In the genomic region with DNA sequence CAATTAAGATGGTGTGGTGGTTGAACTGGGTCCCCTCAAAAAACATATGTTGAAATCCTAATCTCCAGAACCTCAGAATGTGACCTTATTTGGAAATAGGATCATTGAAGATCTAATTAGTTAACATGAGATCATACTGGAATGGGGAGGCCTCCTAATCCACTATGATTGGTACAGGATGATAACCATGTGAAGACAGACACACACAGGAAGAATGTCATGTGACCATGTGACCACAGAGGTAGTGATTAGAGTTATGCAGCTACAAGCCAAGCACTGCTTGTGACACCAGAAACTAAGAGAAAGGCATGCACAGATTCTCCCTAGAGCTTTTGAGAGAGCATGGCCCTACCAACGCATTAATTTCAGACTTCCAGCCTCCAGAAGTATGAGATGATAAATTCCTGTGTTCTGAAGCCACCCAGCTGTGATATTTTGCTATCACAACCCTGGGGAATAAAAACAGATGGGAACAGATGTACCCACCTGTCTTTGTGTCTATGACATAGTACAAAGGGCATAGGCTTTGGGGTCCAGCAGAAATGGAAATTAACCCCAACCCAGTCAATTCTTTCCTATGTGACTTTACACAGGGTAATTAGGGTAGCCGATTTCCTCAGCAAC, we compare ENCODE assay signal across 10 cellular contexts. TPM values are rescaled to one million over a fixed set of nuclear protein-coding genes. Genes with fewer than 3 reads are reported as not detected.
DNase-seq lines count a peak whose midpoint lies in the region; ATAC-seq and TF ChIP-seq lines count a peak whose summit lies in the region.
"Had no signal": no experiment of that assay in that cellular context is flagged by ENCODE, and none has a peak within 500 bp of the region (broad histone marks: within the 10 kb centered on the region; RNA-seq: fewer than 3 reads in every experiment).

No MANE protein-coding gene starts in this region.

- peaks cover 18% of the 10 kb centered on the region for H3K4me1 Mint-ChIP-seq in CD14-positive monocyte
- H3K4me1 Mint-ChIP-seq: brain had no signal

- H3K27me3 Mint-ChIP-seq in CD14-positive monocyte (ENCODE audit: low read depth in 3 of 3) = peaks cover 0 to 2% (median 0%) of the 10 kb centered on the region in 3 donors
- H3K27me3 Mint-ChIP-seq: activated CD4-positive, alpha-beta memory T cell treated with anti-CD3 and anti-CD28 coated beads, Interleukin-2, amount 10 ng/mL, durations not matched to agents 7 days and 5 days had no signal

- no peaks in the 10 kb centered on the region for H4K20me1 ChIP-seq in DOHH2 (ENCODE audit: control insufficient read depth, insufficient read depth, low read depth, low read length)

- ATAC-seq in omental fat pad (ENCODE audit: low FRiP score) = no peak

- H3K27ac Mint-ChIP-seq in CD14-positive monocyte = no peak overlapping the region
- H3K27ac Mint-ChIP-seq: activated CD4-positive, alpha-beta memory T cell treated with anti-CD3 and anti-CD28 coated beads, Interleukin-2, amount 10 ng/mL, durations not matched to agents 7 days and 5 days; brain had no signal

- H3K27me3 ChIP-seq in DOHH2 (ENCODE audit: control insufficient read depth, low read length) = no peaks in the 10 kb centered on the region

- no peaks in the 10 kb centered on the region for H3K9me2 ChIP-seq in DOHH2 (replicated peaks; ENCODE audit: control insufficient read depth, low read length)

- H3F3A ChIP-seq in DOHH2 (ENCODE audit: control insufficient read depth, insufficient read depth) = no peaks in the 10 kb centered on the region

- H3K4me3 Mint-ChIP-seq in CD14-positive monocyte = no peak overlapping the region
- H3K4me3 Mint-ChIP-seq: activated CD4-positive, alpha-beta memory T cell treated with anti-CD3 and anti-CD28 coated beads, Interleukin-2, amount 10 ng/mL, durations not matched to agents 7 days and 5 days; brain had no signal

- intact Hi-C loops in CD14-positive monocyte (cut with micrococcal nuclease) = no loop called here

- H3K4me1 ChIP-seq in DOHH2 (ENCODE audit: control insufficient read depth, low read length) = peaks cover 29% of the 10 kb centered on the region

- H3K36me3 ChIP-seq in DOHH2 (ENCODE audit: control insufficient read depth, low read length) = no peaks in the 10 kb centered on the region

- no peak for TF ChIP-seq CTCF in DOHH2 (IDR thresholded peaks at IDR 0.05; ENCODE audit: low read depth, low read length, poor library complexity, severe bottlenecking)
- no peak for TF ChIP-seq CTCF in VCaP (conservative IDR thresholded peaks at IDR 0.05)
- no peak for TF ChIP-seq CTCF in CD14-positive monocyte (IDR thresholded peaks at IDR 0.05)
- TF ChIP-seq CTCF in omental fat pad (IDR thresholded peaks at IDR 0.05) = no peak

- H3K9me3 Mint-ChIP-seq in CD14-positive monocyte = peaks cover 0 to 5% (median 2%) of the 10 kb centered on the region in 7 donors

- no peaks in the 10 kb centered on the region for H3K9me3 ChIP-seq in DOHH2 (ENCODE audit: control insufficient read depth, insufficient read depth, low read length)

- H3K36me3 Mint-ChIP-seq in CD14-positive monocyte = no peaks in the 10 kb centered on the region
- H3K36me3 Mint-ChIP-seq: brain had no signal

- H3K27ac ChIP-seq in DOHH2 (ENCODE audit: low read depth, low read length) (no peak overlapping the region), VCaP (peak overlapping the region; percentile 85)

- H3K4me2 ChIP-seq in DOHH2 (ENCODE audit: low read length) = peak overlapping the region; percentile 54; the same call in 1 of the 2 replicates

- no peak overlapping the region for H3K4me3 ChIP-seq in DOHH2 (ENCODE audit: low read length)

- DNase-seq in HS-5 (ENCODE audit: low read depth) = peak; percentile 13
- peak; percentile 66 for DNase-seq in kidney tubule cell (ENCODE audit: low spot score)
- DNase-seq in NCI-H187 treated with DMSO at 0.1 percent for 48 hours (lab: John Stamatoyannopoulos, UW) = no peak
- DNase-seq in CD14-positive monocyte (ENCODE audit: low spot score) = no peak
- no peak for DNase-seq in omental fat pad (ENCODE audit: low spot score)
- DNase-seq in activated naive CD4-positive, alpha-beta T cell treated with anti-CD3 and anti-CD28 coated beads, Interleukin-2, amount 50 U/mL, for 16 hours = no peak
- DNase-seq: activated CD4-positive, alpha-beta memory T cell treated with anti-CD3 and anti-CD28 coated beads, Interleukin-2, amount 10 ng/mL, durations not matched to agents 7 days and 5 days had no signal

- H3K79me2 ChIP-seq in DOHH2 (ENCODE audit: control insufficient read depth, low read length) = no peaks in the 10 kb centered on the region

RNA-seq across cellular contexts. Expression of a gene that starts 46.9 kb away (rescaled TPM):
- 10 to 100 TPM; 32.2 to 39.8 TPM for polyA plus RNA-seq in CD14-positive monocyte
- 100 to 1,000 TPM in 1 of 4 donors, 10 to 100 TPM in 3; 64.5 to 123 (median 88.7) TPM for total RNA-seq in omental fat pad

Comparison
In these comparisons a context has a peak if more than half of its experiments do, and no peak if none do; other contexts are left out.
1. DNase-seq: peak in HS-5 (single experiment) and kidney tubule cell (single experiment); none in NCI-H187 treated with DMSO at 0.1 percent for 48 hours (single experiment), CD14-positive monocyte (single experiment), omental fat pad (single experiment) and activated naive CD4-positive, alpha-beta T cell treated with anti-CD3 and anti-CD28 coated beads, Interleukin-2, amount 50 U/mL, for 16 hours (single experiment).